In genomic region chr22:42745118-42745517, GRCh38 we compare ENCODE assay signal across 17 cellular contexts. TPM values are rescaled to one million over a fixed set of nuclear protein-coding genes. Genes with fewer than 3 reads are reported as not detected.
DNase-seq lines count a peak whose midpoint lies in the region; ATAC-seq and TF ChIP-seq lines count a peak whose summit lies in the region.
"Had no signal": no experiment of that assay in that cellular context is flagged by ENCODE, and none has a peak within 500 bp of the region (broad histone marks: within the 10 kb centered on the region; RNA-seq: fewer than 3 reads in every experiment).

No MANE protein-coding gene starts in this region.

- 72% methylated on average over 8 of the region's 11 CpGs for WGBS in right lobe of liver (ENCODE audit: insufficient coverage, low coverage, low lambda C conversion rate, missing lambda C conversion rate)

- CTCF ChIA-PET in HEK293 (lab: Yijun Ruan, JAX) = interaction anchor here (0.7 kb wide), 1 partner anchor 18 kb away, joined by 5 read pairs; no protein-coding TSS in a partner anchor

- peak; percentile 42 to 66 (median 55) for ATAC-seq in right lobe of liver
- ATAC-seq in GM21367 (IDR thresholded peaks at IDR 0.05; ENCODE audit: unreplicated experiment) = no peak
- ATAC-seq in HG03571 (IDR thresholded peaks at IDR 0.05; ENCODE audit: unreplicated experiment) = no peak
- ATAC-seq: Panc1 had no signal

- no peak overlapping the region for H3K27ac ChIP-seq in HEK293 (ENCODE audit: extremely low read depth, low read depth, low read length)
- H3K27ac ChIP-seq in brain microvascular endothelial cell = no peak overlapping the region
- H3K27ac ChIP-seq in right lobe of liver = no peak overlapping the region

- TF ChIP-seq POLR2A in right lobe of liver (IDR thresholded peaks at IDR 0.05) = no peak

- no peaks in the 10 kb centered on the region for H3K9me3 ChIP-seq in HEK293 (ENCODE audit: control insufficient read depth, insufficient read depth, low read depth, low read length)
- H3K9me3 ChIP-seq in right lobe of liver = no peaks in the 10 kb centered on the region
- H3K9me3 ChIP-seq: BE2C, colonic mucosa had no signal

- peak; percentile 73 for DNase-seq in AG10803 (ENCODE audit: low read depth)
- DNase-seq in brain microvascular endothelial cell = peak; percentile 44
- no peak for DNase-seq in right lobe of liver
- no peak for DNase-seq in NCI-H2081 treated with DMSO at 0.1 percent for 48 hours (lab: John Stamatoyannopoulos, UW)
- no peak for DNase-seq in NCI-H146 treated with DMSO at 0.1 percent for 48 hours (lab: John Stamatoyannopoulos, UW; ENCODE audit: unreplicated experiment)
- DNase-seq: activated CD4-positive, alpha-beta memory T cell treated with anti-CD3 and anti-CD28 coated beads, Interleukin-2, amount 10 ng/mL, durations not matched to agents 7 days and 5 days; BE2C; colonic mucosa; left cardiac atrium; NCI-H226; nucleus accumbens; stimulated activated CD4-positive, alpha-beta T cell treated with anti-CD3 and anti-CD28 coated beads, Interleukin-1b, Interleukin-23, amount 100 ng/mL, for 48 hours; T-helper 9 cell had no signal

- H3K4me3 ChIP-seq in AG10803 (ENCODE audit: low read length) (no peak overlapping the region), HEK293 (ENCODE audit: low read depth, low read length) (no peak overlapping the region), brain microvascular endothelial cell (ENCODE audit: low read depth, low read length) (no peak overlapping the region), right lobe of liver (no peak overlapping the region)
- H3K4me3 ChIP-seq: colonic mucosa had no signal

- POLR2A ChIA-PET in HEK293 (lab: Yijun Ruan, JAX) = interaction anchor here (0.6 to 0.7 kb wide), 2 partner anchors 10 to 22 kb away, joined by 3 read pairs; no protein-coding TSS in a partner anchor

- in situ Hi-C loops in brain microvascular endothelial cell (cut with HindIII; ENCODE audit: low pct_ligation_motif_present, low sequenced_read_pairs) = no loop called here

- H3K36me3 ChIP-seq in HEK293 (ENCODE audit: control insufficient read depth in 2 of 2, insufficient read depth in 1 of 2, low read length in 2 of 2) = no peaks in the 10 kb centered on the region
- H3K36me3 ChIP-seq in brain microvascular endothelial cell (replicated peaks) = no peaks in the 10 kb centered on the region
- no peaks in the 10 kb centered on the region for H3K36me3 ChIP-seq in right lobe of liver
- H3K36me3 ChIP-seq: BE2C, colonic mucosa had no signal

- intact Hi-C loops in right lobe of liver (cut with DNase I) = no loop called here

- H3K4me1 ChIP-seq in HEK293 (ENCODE audit: control insufficient read depth, insufficient read depth, low read length) (no peaks in the 10 kb centered on the region), right lobe of liver (no peaks in the 10 kb centered on the region)
- H3K4me1 ChIP-seq: BE2C, colonic mucosa had no signal

- H3K27me3 ChIP-seq in brain microvascular endothelial cell (replicated peaks) (no peaks in the 10 kb centered on the region), right lobe of liver (no peaks in the 10 kb centered on the region)
- H3K27me3 ChIP-seq: BE2C, colonic mucosa had no signal

- TF ChIP-seq CTCF in AG10803 (conservative IDR thresholded peaks at IDR 0.05; ENCODE audit: low read length) (no peak), HEK293 (tag by site-specific recombination; IDR thresholded peaks at IDR 0.05) (no peak), brain microvascular endothelial cell (IDR thresholded peaks at IDR 0.05; ENCODE audit: low read depth, low read length, missing control alignments) (no peak), right lobe of liver (IDR thresholded peaks at IDR 0.05) (no peak)

TF ChIP-seq in HEK293, 187 proteins besides CTCF, POLR2A, EP300 and RAD21:
- TF ChIP-seq SALL2 (tag by site-specific recombination; IDR thresholded peaks at IDR 0.05; ENCODE audit: borderline replicate concordance) = no peak
- no peak for TF ChIP-seq HOXD13 (CRISPR knock-in tag; IDR thresholded peaks at IDR 0.05; ENCODE audit: borderline replicate concordance)
- TF ChIP-seq KLF17 (tag by site-specific recombination; IDR thresholded peaks at IDR 0.05) = 0 out of 2 replicates have a peak, but pooled peaks have one; percentile 20

RNA-seq across cellular contexts. Expression of gene A4GALT, which starts 24.4 kb away (rescaled TPM):
- total RNA-seq in right lobe of liver = 1 to 10 TPM in 5 of 6 experiments, under 1 TPM in 1; 0.86 to 3.7 (median 2.2) TPM

Comparison
In these comparisons a context has a peak if more than half of its experiments do, and no peak if none do; other contexts are left out.
1. DNase-seq: peak in AG10803 (single experiment) and brain microvascular endothelial cell (single experiment); none in right lobe of liver (0 of 3), NCI-H2081 treated with DMSO at 0.1 percent for 48 hours (single experiment) and NCI-H146 treated with DMSO at 0.1 percent for 48 hours (single experiment).
2. ATAC-seq: peak in right lobe of liver (4 of 4); none in GM21367 (single experiment) and HG03571 (single experiment).